In the genomic region with DNA sequence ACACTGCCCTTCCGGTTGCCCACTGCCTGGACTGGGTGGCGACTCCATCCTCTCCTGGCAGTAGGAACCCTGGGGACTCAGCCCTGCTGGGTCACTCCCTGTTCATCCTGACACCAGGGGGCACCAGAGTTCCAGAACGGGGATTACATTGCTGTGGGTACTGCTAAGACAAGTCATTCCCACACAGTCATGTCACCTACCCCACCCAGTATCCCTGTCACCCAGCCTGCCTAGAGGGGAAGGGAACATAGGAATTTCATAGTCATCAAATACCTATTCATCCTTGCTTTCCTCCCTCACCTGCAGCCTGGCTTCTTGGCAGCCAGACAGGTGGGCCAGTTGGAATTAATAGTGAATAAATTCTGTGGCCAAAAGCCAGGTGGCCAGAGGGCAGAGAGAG, we compare ENCODE assay signal across 8 cellular contexts. TPM values are rescaled to one million over a fixed set of nuclear protein-coding genes. Genes with fewer than 3 reads are reported as not detected.
DNase-seq lines count a peak whose midpoint lies in the region; ATAC-seq, FAIRE-seq and TF ChIP-seq lines count a peak whose summit lies in the region.

No MANE protein-coding gene starts in this region.

- no peak overlapping the region for H4K91ac ChIP-seq in H1 (replicated peaks; ENCODE audit: insufficient read length, low read length)

- H3K4me1 ChIP-seq in HAP-1 = no peaks in the 10 kb centered on the region
- peaks cover 0 to 10% (median 6%) of the 10 kb centered on the region in 4 experiments; a peak in 6 of 7 replicates for H3K4me1 ChIP-seq in H1 (replicated peaks in 1 of 4; ENCODE audit: control insufficient read depth in 3 of 4, insufficient read depth in 4 of 4, low read length in 3 of 4)
- H3K4me1 ChIP-seq in mucosa of descending colon (ENCODE audit: low read depth) = peaks cover 27% of the 10 kb centered on the region

- no peak overlapping the region for H2BK12ac ChIP-seq in H1 (ENCODE audit: low read depth, low read length)

- H3K9me3 ChIP-seq in HAP-1 = no peaks in the 10 kb centered on the region
- H3K9me3 ChIP-seq in H1 (ENCODE audit: insufficient read depth in 2 of 2, low read depth in 1 of 2, low read length in 1 of 2) = no peaks in the 10 kb centered on the region
- H3K9me3 ChIP-seq in mucosa of descending colon = no peaks in the 10 kb centered on the region

- H2BK120ac ChIP-seq in H1 (replicated peaks; ENCODE audit: low read depth, low read length) = no peak overlapping the region

- 78% methylated on average over 3 of the region's 3 CpGs; no CpG with 5 or more reads in 1 of the 2 experiments for WGBS in H1 (ENCODE audit: extremely low coverage in 1 of 2, insufficient coverage in 1 of 2, insufficient read length in 1 of 2, insufficient replicate concordance in 2 of 2, low coverage in 1 of 2, low lambda C conversion rate in 2 of 2, missing lambda C conversion rate in 1 of 2), 2 experiments

- H3K4me3 ChIP-seq in HAP-1 = no peak overlapping the region
- H3K4me3 ChIP-seq in H1 (ENCODE audit: extremely low read depth in 1 of 4, insufficient read depth in 2 of 4, low read depth in 3 of 4, low read length in 4 of 4) = no peak overlapping the region
- H3K4me3 ChIP-seq in mucosa of descending colon = no peak overlapping the region

- no peaks in the 10 kb centered on the region for H3K79me1 ChIP-seq in H1 (ENCODE audit: low read depth, low read length)

- no peak overlapping the region for H2AFZ ChIP-seq in H1 (ENCODE audit: low read length)

- no peaks in the 10 kb centered on the region for H3K79me2 ChIP-seq in H1 (ENCODE audit: control insufficient read depth in 1 of 2, insufficient read depth in 2 of 2, low read length in 2 of 2)

- H3K18ac ChIP-seq in H1 (ENCODE audit: extremely low read depth, low read length) = no peak overlapping the region

- no peak overlapping the region for H4K8ac ChIP-seq in H1 (ENCODE audit: extremely low read depth, insufficient read depth, low read length)

- no peak overlapping the region for H2AK5ac ChIP-seq in H1 (ENCODE audit: low read depth, low read length)

- POLR2A ChIA-PET in H1 (lab: Charles Lee; ENCODE audit: partially characterized antibody) = no interaction called here

- intact Hi-C loops in mucosa of descending colon (cut with DNase I, micrococcal nuclease) = no loop called here

- DNase-seq in C1 segment of cervical spinal cord (lab: John Stamatoyannopoulos, UW) (peak in 10 of 14 donors; percentile 14 to 57 (median 43)), HAP-1 (ENCODE audit: low spot score in 2 of 2) (peak; percentile 57 to 94), NCI-H82 treated with DMSO at 0.1 percent for 48 hours (lab: John Stamatoyannopoulos, UW; ENCODE audit: unreplicated experiment) (peak; percentile 48), H1 (ENCODE audit: low read depth in 1 of 2, low spot score in 2 of 2) (peak in 1 of 2 experiments; percentile 94), mucosa of descending colon (peak; percentile 81 to 98 (median 93))
- peak; percentile 62 to 75 for DNase-seq in activated CD8-positive, alpha-beta memory T cell treated with anti-CD3 and anti-CD28 coated beads for 1 hour (ENCODE audit: extremely low read depth in 1 of 2, low read depth in 1 of 2)
- DNase-seq in stimulated activated CD8-positive, alpha-beta memory T cell treated with anti-CD3 and anti-CD28 coated beads, Interleukin-4, amount 100 ng/mL, for 4 hours (ENCODE audit: low read depth in 2 of 2, low spot score in 1 of 2) = peak; percentile 66 to 85

- in situ Hi-C loops in HAP-1 (cut with MboI; ENCODE audit: low sequenced_read_pairs) = no loop called here

- H3K36me3 ChIP-seq in HAP-1 (replicated peaks) = peaks cover 48% of the 10 kb centered on the region
- H3K36me3 ChIP-seq in H1 (ENCODE audit: control insufficient read depth in 2 of 4, insufficient read depth in 4 of 4, low read length in 3 of 4) = peaks cover 0 to 25% (median 15%) of the 10 kb centered on the region in 4 experiments; a peak in 5 of 8 replicates
- H3K36me3 ChIP-seq in mucosa of descending colon (ENCODE audit: low read depth) = peaks cover 4% of the 10 kb centered on the region

- H3K27ac ChIP-seq in H1 (ENCODE audit: low read depth, low read length) = no peak overlapping the region

- no peak overlapping the region for H2BK5ac ChIP-seq in H1 (ENCODE audit: low read depth, low read length)

- H3K27me3 ChIP-seq in HAP-1 (ENCODE audit: low read depth) (no peaks in the 10 kb centered on the region), H1 (replicated peaks in 1 of 4; ENCODE audit: control insufficient read depth in 3 of 4, extremely low read depth in 1 of 4, insufficient read depth in 3 of 4, low read length in 3 of 4) (no peaks in the 10 kb centered on the region)

- CTCF ChIA-PET in H1 (lab: Charles Lee; ENCODE audit: partially characterized antibody) = interaction anchor here (1.4 to 22.8 kb wide), 3 partner anchors 9 to 27 kb away, joined by 3 to 547 read pairs (median 125); a partner anchor contains a TSS

- TF ChIP-seq RAD21 in H1 (IDR thresholded peaks at IDR 0.05 in 1 of 2, conservative IDR thresholded peaks at IDR 0.05 in 1 of 2; ENCODE audit: low read depth in 2 of 2, low read length in 2 of 2) = peak; percentile 74 to 83

- H2BK20ac ChIP-seq in H1 (ENCODE audit: low read length) = no peak overlapping the region

- TF ChIP-seq CTCF in H1 (IDR thresholded peaks at IDR 0.05; ENCODE audit: control extremely low read depth in 1 of 3, insufficient read depth in 1 of 3, low read depth in 1 of 3, low read length in 3 of 3) (peak; percentile 85 to 87 (median 85)), mucosa of descending colon (IDR thresholded peaks at IDR 0.05) (peak; percentile 60)

- TF ChIP-seq EP300 in H1 (IDR thresholded peaks at IDR 0.05; ENCODE audit: borderline replicate concordance in 1 of 2, low read depth in 2 of 2, low read length in 2 of 2) = no peak

- ATAC-seq in mucosa of descending colon (peak; percentile 67), HG03045 (IDR thresholded peaks at IDR 0.05; ENCODE audit: unreplicated experiment) (no peak)

- H3K4me2 ChIP-seq in H1 (ENCODE audit: insufficient read depth in 1 of 2, low read depth in 2 of 2, low read length in 2 of 2) = no peak overlapping the region

- peaks cover 0 to 5% of the 10 kb centered on the region in 2 experiments for H4K20me1 ChIP-seq in H1 (replicated peaks in 1 of 2; ENCODE audit: control insufficient read depth in 1 of 2, insufficient read depth in 2 of 2, low read length in 2 of 2)

- H3K9ac ChIP-seq in H1 (replicated peaks in 1 of 4; ENCODE audit: extremely low read depth in 1 of 4, low read depth in 3 of 4, low read length in 3 of 4) = no peak overlapping the region

- H3K23ac ChIP-seq in H1 (ENCODE audit: insufficient read length) = no peak overlapping the region

- no peak overlapping the region for H3K4ac ChIP-seq in H1 (replicated peaks; ENCODE audit: insufficient read length, low read depth, low read length)

- no peak overlapping the region for H4K5ac ChIP-seq in H1 (ENCODE audit: insufficient read length, low read depth, low read length)

- no peak overlapping the region for H2BK15ac ChIP-seq in H1 (ENCODE audit: low read length)

- TF ChIP-seq POLR2A in H1 (IDR thresholded peaks at IDR 0.05; ENCODE audit: control extremely low read depth in 1 of 2, low read depth in 2 of 2, low read length in 2 of 2) = no peak

- H3K14ac ChIP-seq in H1 (ENCODE audit: insufficient read length) = no peak overlapping the region

- peak; percentile 62 for FAIRE-seq in H1 (lab: Jason Lieb, UNC)

- no peaks in the 10 kb centered on the region for H3K23me2 ChIP-seq in H1 (ENCODE audit: low read depth, low read length)

- H3K56ac ChIP-seq in H1 (replicated peaks; ENCODE audit: insufficient read length, low read depth, low read length) = no peak overlapping the region

RNA-seq across cellular contexts. Expression of a gene that starts 9.8 kb away (rescaled TPM):
- total RNA-seq in H1 (2021; fragmentation: NEBNext Ultra II Directional; extraction: Animal tissue kit (Norgen Biotek cat#: 25700)) = 3.9 and 4.0 TPM in 2 replicates
- polyA plus RNA-seq in H1 (2011; rRNA removed) = 3.3 and 4.2 TPM in 2 replicates
- polyA plus RNA-seq in H1 (2011; cell fraction: cytosol; rRNA removed) = 3.6 TPM
- polyA plus RNA-seq in H1 (2011; cell fraction: nucleus; rRNA removed) = 3.2 TPM
- polyA plus RNA-seq in H1 (2012, experiment 1 of 2) = 5.0 to 6.8 TPM (median 6.0 TPM) in 4 replicates
- 4.0 TPM for polyA plus RNA-seq in H1 (2012, experiment 2 of 2)
- 4.2 TPM for polyA plus RNA-seq in H1 (2013, experiment 1 of 2)
- 5.1 TPM for polyA plus RNA-seq in H1 (2013, experiment 2 of 2)
- 0.47 and 1.8 TPM in 2 replicates for polyA minus RNA-seq in H1 (2011; rRNA and poly(A)+ RNA removed)
- 4.6 TPM for polyA minus RNA-seq in H1 (2011; cell fraction: cytosol; rRNA and poly(A)+ RNA removed)
- 3.7 TPM for polyA minus RNA-seq in H1 (2011; cell fraction: nucleus; rRNA and poly(A)+ RNA removed)
- 100 to 1,000 TPM; 124 to 282 (median 191) TPM for total RNA-seq in mucosa of descending colon

RNA-seq across cellular contexts. Expression of a gene that starts 26.7 kb away (rescaled TPM):
- total RNA-seq in H1 (2021; fragmentation: NEBNext Ultra II Directional; extraction: Animal tissue kit (Norgen Biotek cat#: 25700)) = 29.2 and 29.7 TPM in 2 replicates
- 49.8 and 61.3 TPM in 2 replicates for polyA plus RNA-seq in H1 (2011; rRNA removed)
- polyA plus RNA-seq in H1 (2011; cell fraction: cytosol; rRNA removed) = 38.2 TPM
- 48.3 TPM for polyA plus RNA-seq in H1 (2011; cell fraction: nucleus; rRNA removed)
- polyA plus RNA-seq in H1 (2012, experiment 1 of 2) = 16.3 to 34.7 TPM (median 30.6 TPM) in 4 replicates
- polyA plus RNA-seq in H1 (2012, experiment 2 of 2) = 31.7 TPM
- polyA plus RNA-seq in H1 (2013, experiment 1 of 2) = 30.5 TPM
- polyA plus RNA-seq in H1 (2013, experiment 2 of 2) = 34.5 TPM
- polyA minus RNA-seq in H1 (2011; rRNA and poly(A)+ RNA removed) = 47.7 and 51.8 TPM in 2 replicates
- polyA minus RNA-seq in H1 (2011; cell fraction: cytosol; rRNA and poly(A)+ RNA removed) = 24.8 TPM
- polyA minus RNA-seq in H1 (2011; cell fraction: nucleus; rRNA and poly(A)+ RNA removed) = 16.9 TPM
- total RNA-seq in mucosa of descending colon = 10 to 100 TPM; 22.8 to 30.5 (median 26.9) TPM

RNA-seq across cellular contexts. Expression of a gene that starts 36.9 kb away (rescaled TPM):
- 29.6 and 36.8 TPM in 2 replicates for total RNA-seq in H1 (2021; fragmentation: NEBNext Ultra II Directional; extraction: Animal tissue kit (Norgen Biotek cat#: 25700))
- polyA plus RNA-seq in H1 (2011; rRNA removed) = 27.3 and 34.8 TPM in 2 replicates
- polyA plus RNA-seq in H1 (2011; cell fraction: cytosol; rRNA removed) = 25.1 TPM
- polyA plus RNA-seq in H1 (2011; cell fraction: nucleus; rRNA removed) = 43.6 TPM
- polyA plus RNA-seq in H1 (2012, experiment 1 of 2) = 20.4 to 32.9 TPM (median 29.8 TPM) in 4 replicates
- 24.3 TPM for polyA plus RNA-seq in H1 (2012, experiment 2 of 2)
- 17.9 TPM for polyA plus RNA-seq in H1 (2013, experiment 1 of 2)
- 16.9 TPM for polyA plus RNA-seq in H1 (2013, experiment 2 of 2)
- 42.5 and 57.8 TPM in 2 replicates for polyA minus RNA-seq in H1 (2011; rRNA and poly(A)+ RNA removed)
- polyA minus RNA-seq in H1 (2011; cell fraction: cytosol; rRNA and poly(A)+ RNA removed) = 37.3 TPM
- 20.5 TPM for polyA minus RNA-seq in H1 (2011; cell fraction: nucleus; rRNA and poly(A)+ RNA removed)
- total RNA-seq in mucosa of descending colon = 10 to 100 TPM; 25.4 to 37.2 (median 27.0) TPM

RNA-seq across cellular contexts. Expression of a gene that starts 47.1 kb away (rescaled TPM):
- total RNA-seq in H1 (2021; fragmentation: NEBNext Ultra II Directional; extraction: Animal tissue kit (Norgen Biotek cat#: 25700)) = 17.4 and 19.8 TPM in 2 replicates
- polyA plus RNA-seq in H1 (2011; rRNA removed) = 7.9 and 11.6 TPM in 2 replicates
- polyA plus RNA-seq in H1 (2011; cell fraction: cytosol; rRNA removed) = 12.5 TPM
- 13.1 TPM for polyA plus RNA-seq in H1 (2011; cell fraction: nucleus; rRNA removed)
- polyA plus RNA-seq in H1 (2012, experiment 1 of 2) = 13.0 to 16.1 TPM (median 14.3 TPM) in 4 replicates
- 12.4 TPM for polyA plus RNA-seq in H1 (2012, experiment 2 of 2)
- 11.3 TPM for polyA plus RNA-seq in H1 (2013, experiment 1 of 2)
- polyA plus RNA-seq in H1 (2013, experiment 2 of 2) = 11.8 TPM
- polyA minus RNA-seq in H1 (2011; rRNA and poly(A)+ RNA removed) = 4.4 and 5.9 TPM in 2 replicates
- 9.6 TPM for polyA minus RNA-seq in H1 (2011; cell fraction: cytosol; rRNA and poly(A)+ RNA removed)
- polyA minus RNA-seq in H1 (2011; cell fraction: nucleus; rRNA and poly(A)+ RNA removed) = 11.5 TPM
- total RNA-seq in mucosa of descending colon = 10 to 100 TPM; 14.0 to 17.5 (median 14.5) TPM

Comparison
In these comparisons a context has a peak if more than half of its experiments do, and no peak if none do; other contexts are left out.
1. RNA of a gene that starts 9.8 kb away (total RNA-seq): 124 to 282 TPM in mucosa of descending colon; 3.9 to 4.0 TPM in H1; every median in the first group is over 10 times any median in the second.